ENCODE assay signal across 9 cellular contexts in genomic region chr3:42572278-42572677, GRCh38. TPM values are rescaled to one million over a fixed set of nuclear protein-coding genes. Genes with fewer than 3 reads are reported as not detected.
DNase-seq lines count a peak whose midpoint lies in the region; ATAC-seq, FAIRE-seq and TF ChIP-seq lines count a peak whose summit lies in the region.
"Had no signal": no experiment of that assay in that cellular context is flagged by ENCODE, and none has a peak within 500 bp of the region (broad histone marks: within the 10 kb centered on the region; RNA-seq: fewer than 3 reads in every experiment).

No MANE protein-coding gene starts in this region.

- 0 out of 2 replicates have a peak, but pooled peaks cover 3% of the 10 kb centered on the region for H3K9me1 ChIP-seq in IMR-90 (ENCODE audit: insufficient read depth, low read length)

- no peak overlapping the region for H4K8ac ChIP-seq in IMR-90 (ENCODE audit: low read depth in 2 of 2, low read length in 2 of 2)

- no peaks in the 10 kb centered on the region for H3K4me1 ChIP-seq in IMR-90 (ENCODE audit: control insufficient read depth, insufficient read depth, low read length)

- no peak overlapping the region for H3K14ac ChIP-seq in IMR-90 (replicated peaks; ENCODE audit: low read depth, low read length)

- H2BK20ac ChIP-seq in IMR-90 (ENCODE audit: low read depth, low read length) = no peak overlapping the region

- CTCF ChIA-PET in IMR-90 (lab: Yijun Ruan, JAX) = interaction anchor here (0.6 kb wide), 2 partner anchors 49 to 551 kb away, joined by 3 to 8 read pairs; no protein-coding TSS in a partner anchor
- CTCF ChIA-PET in activated CD8-positive, alpha-beta T cell treated with anti-CD3 and anti-CD28 coated beads for 36 hours (lab: Charles Lee) = interaction anchor here (1.2 to 1.6 kb wide), 7 partner anchors 10 to 172 kb away, joined by 3 to 6 read pairs (median 4); partner anchors contain the start of gene SEC22C

- H2BK120ac ChIP-seq in IMR-90 (ENCODE audit: low read depth, low read length) = no peak overlapping the region

- no peak overlapping the region for H2AK5ac ChIP-seq in IMR-90 (ENCODE audit: low read depth, low read length)

- H2AK9ac ChIP-seq in IMR-90 (replicated peaks; ENCODE audit: low read depth, low read length, poor library complexity) = no peak overlapping the region

- dilution Hi-C loops in IMR-90 (cut with HindIII; ENCODE audit: low sequenced_read_pairs, unreplicated experiment) = no loop called here

- no peak overlapping the region for H3K27ac ChIP-seq in IMR-90 (ENCODE audit: insufficient read depth, low read length)

- H3K9ac ChIP-seq in IMR-90 (ENCODE audit: low read depth, low read length) = no peak overlapping the region

- no TSS peak for BruUV-seq in IMR-90 (replicated peaks; lab: Mats Ljungman, UMichigan)

- H3K9me3 Mint-ChIP-seq in activated CD8-positive, alpha-beta T cell treated with anti-CD3 and anti-CD28 coated beads for 36 hours = peaks cover 17% of the 10 kb centered on the region
- H3K9me3 Mint-ChIP-seq: central memory CD8-positive, alpha-beta T cell had no signal

- no peak for TF ChIP-seq POLR2A in IMR-90 (IDR thresholded peaks at IDR 0.05; ENCODE audit: low read depth, low read length)

- no peak overlapping the region for H3K27ac Mint-ChIP-seq in activated CD8-positive, alpha-beta T cell treated with anti-CD3 and anti-CD28 coated beads for 36 hours

- in situ Hi-C loops in IMR-90 (cut with MboI; ENCODE audit: low sequenced_read_pairs) = no loop called here

- H3K4me1 Mint-ChIP-seq in activated CD8-positive, alpha-beta T cell treated with anti-CD3 and anti-CD28 coated beads for 36 hours (ENCODE audit: low read depth) = peaks cover 16% of the 10 kb centered on the region

- no peak overlapping the region for H2AFZ ChIP-seq in IMR-90 (replicated peaks; ENCODE audit: low read length, poor library complexity)

- H3K23ac ChIP-seq in IMR-90 (ENCODE audit: low read depth, low read length) = no peak overlapping the region

- DNase-seq in Right ventricle myocardium inferior (ENCODE audit: missing footprints) = no peak
- no peak for DNase-seq in cardiac septum (ENCODE audit: low spot score)
- peak; percentile 31 for DNase-seq in IMR-90
- peak; percentile 23 for DNase-seq in activated CD8-positive, alpha-beta T cell treated with anti-CD3 and anti-CD28 coated beads for 36 hours
- DNase-seq in iPS DF 19.7 (ENCODE audit: low read depth, low spot score) = peak; percentile 47
- peak; percentile 60 for DNase-seq in urothelium cell line (ENCODE audit: low spot score)
- DNase-seq in cerebellum (ENCODE audit: low spot score) = no peak

- no peak overlapping the region for H3K4me3 Mint-ChIP-seq in activated CD8-positive, alpha-beta T cell treated with anti-CD3 and anti-CD28 coated beads for 36 hours
- H3K4me3 Mint-ChIP-seq: central memory CD8-positive, alpha-beta T cell had no signal

- H4K20me1 ChIP-seq in IMR-90 (ENCODE audit: insufficient read depth, low read length) = peaks cover 9% of the 10 kb centered on the region

- peak; percentile 50 for TF ChIP-seq CTCF in IMR-90 (conservative IDR thresholded peaks at IDR 0.05; ENCODE audit: low read depth, low read length)
- TF ChIP-seq CTCF in activated CD8-positive, alpha-beta T cell treated with anti-CD3 and anti-CD28 coated beads for 36 hours (IDR thresholded peaks at IDR 0.05) = peak; percentile 22

- H2BK15ac ChIP-seq in IMR-90 (ENCODE audit: low read depth, low read length) = no peak overlapping the region

- H3K9me3 ChIP-seq in IMR-90 (ENCODE audit: control insufficient read depth, insufficient read depth, low read length) = no peaks in the 10 kb centered on the region

- no peak overlapping the region for H3K4ac ChIP-seq in IMR-90 (ENCODE audit: low read depth, low read length)

- H3K56ac ChIP-seq in IMR-90 (ENCODE audit: extremely low read depth, insufficient read depth, low read length) = no peak overlapping the region

- intact Hi-C loops in Right ventricle myocardium inferior (cut with DNase I) = no loop called here
- intact Hi-C loops in cardiac septum (cut with DNase I) = no loop called here
- intact Hi-C loops in IMR-90 (cut with micrococcal nuclease) = no loop called here
- intact Hi-C loops in activated CD8-positive, alpha-beta T cell treated with anti-CD3 and anti-CD28 coated beads for 36 hours (cut with micrococcal nuclease) = no loop called here

- POLR2A ChIA-PET in IMR-90 (lab: Charles Lee; ENCODE audit: unreplicated experiment) = no interaction called here
- POLR2A ChIA-PET in activated CD8-positive, alpha-beta T cell treated with anti-CD3 and anti-CD28 coated beads for 36 hours (lab: Charles Lee) = no interaction called here

- H3K27me3 ChIP-seq in IMR-90 (ENCODE audit: control insufficient read depth, insufficient read depth, low read length) = no peaks in the 10 kb centered on the region

- peaks cover 17% of the 10 kb centered on the region for H3K36me3 ChIP-seq in IMR-90 (ENCODE audit: control insufficient read depth, insufficient read depth, low read length)

- no peaks in the 10 kb centered on the region for H3K27me3 Mint-ChIP-seq in activated CD8-positive, alpha-beta T cell treated with anti-CD3 and anti-CD28 coated beads for 36 hours
- H3K27me3 Mint-ChIP-seq: central memory CD8-positive, alpha-beta T cell had no signal

- no peak overlapping the region for H4K5ac ChIP-seq in IMR-90 (ENCODE audit: low read depth, low read length)

- H3K79me1 ChIP-seq in IMR-90 (ENCODE audit: low read depth in 1 of 2, low read length in 2 of 2) = peaks cover 36 to 38% of the 10 kb centered on the region in 2 experiments

- H3K4me2 ChIP-seq in IMR-90 (ENCODE audit: low read depth, low read length) = no peak overlapping the region

- peaks cover 43% of the 10 kb centered on the region for H3K36me3 Mint-ChIP-seq in activated CD8-positive, alpha-beta T cell treated with anti-CD3 and anti-CD28 coated beads for 36 hours (ENCODE audit: low read depth)

- no peak overlapping the region for H4K91ac ChIP-seq in IMR-90 (ENCODE audit: insufficient read depth, low read depth, low read length)

- no peak overlapping the region for H3K4me3 ChIP-seq in IMR-90 (ENCODE audit: insufficient read depth, low read depth, low read length)

- no peak for FAIRE-seq in urothelium cell line (lab: Jason Lieb, UNC)

- H2BK5ac ChIP-seq in IMR-90 (ENCODE audit: low read depth, low read length, poor library complexity, severe bottlenecking) = no peak overlapping the region

- no peak overlapping the region for H3K18ac ChIP-seq in IMR-90 (ENCODE audit: low read depth, low read length)

- WGBS in IMR-90 (ENCODE audit: extremely low coverage in 2 of 2, insufficient read length in 1 of 2), 2 experiments = no CpG with 5 or more reads among the region's 3 CpGs

- ATAC-seq in Right ventricle myocardium inferior (peak; percentile 62), IMR-90 (ENCODE audit: low read depth) (peak; percentile 88), GM21786 (IDR thresholded peaks at IDR 0.05; ENCODE audit: unreplicated experiment) (no peak)
- peak; percentile 72 for ATAC-seq in activated CD8-positive, alpha-beta T cell treated with anti-CD3 and anti-CD28 coated beads for 36 hours

- peak; percentile 58 for TF ChIP-seq RAD21 in IMR-90 (IDR thresholded peaks at IDR 0.05; ENCODE audit: low read length)

TF ChIP-seq in IMR-90, 13 proteins besides CTCF, POLR2A, EP300 and RAD21:
- TF ChIP-seq SMC3 (IDR thresholded peaks at IDR 0.05; ENCODE audit: low read depth, low read length) = peak; percentile 34; the same call in 1 of the 2 replicates
- 0 out of 2 replicates have a peak, but pooled peaks have one; percentile 45 for TF ChIP-seq MAZ (IDR thresholded peaks at IDR 0.05; ENCODE audit: borderline replicate concordance, low read depth, low read length)
- no peak for TF ChIP-seq CHD1 (IDR thresholded peaks at IDR 0.05; ENCODE audit: low read depth, low read length)
- TF ChIP-seq MAFK (IDR thresholded peaks at IDR 0.05; ENCODE audit: low read depth, low read length) = no peak

RNA-seq across cellular contexts. Expression of gene SEC22C, which starts 9.5 kb away (rescaled TPM):
- total RNA-seq in Right ventricle myocardium inferior (23.9 TPM), cardiac septum (31.5 TPM), IMR-90 (2012; rRNA removed) (43.9 and 46.9 TPM in 2 replicates), cerebellum (50.9 TPM)
- 19.9 and 24.0 TPM in 2 replicates for polyA plus RNA-seq in IMR-90 (2012; rRNA removed)
- polyA plus RNA-seq in IMR-90 (2012; cell fraction: cytosol; rRNA removed) = 11.0 and 11.6 TPM in 2 replicates
- 8.1 and 22.9 TPM in 2 replicates for polyA plus RNA-seq in IMR-90 (2012; cell fraction: nucleus; rRNA removed; ENCODE audit: low replicate concordance)
- total RNA-seq in activated CD8-positive, alpha-beta T cell treated with anti-CD3 and anti-CD28 coated beads for 36 hours = 10 to 100 TPM; 35.0 to 35.7 TPM

RNA-seq across cellular contexts. Expression of gene SS18L2, which starts 18.4 kb away (rescaled TPM):
- total RNA-seq in Right ventricle myocardium inferior (9.7 TPM), cardiac septum (9.6 TPM), IMR-90 (2012; rRNA removed) (19.4 and 23.6 TPM in 2 replicates), cerebellum (15.6 TPM)
- 14.9 and 18.7 TPM in 2 replicates for polyA plus RNA-seq in IMR-90 (2012; rRNA removed)
- 6.4 and 6.7 TPM in 2 replicates for polyA plus RNA-seq in IMR-90 (2012; cell fraction: cytosol; rRNA removed)
- polyA plus RNA-seq in IMR-90 (2012; cell fraction: nucleus; rRNA removed; ENCODE audit: low replicate concordance) = 1.5 and 10.1 TPM in 2 replicates
- total RNA-seq in activated CD8-positive, alpha-beta T cell treated with anti-CD3 and anti-CD28 coated beads for 36 hours = 10 to 100 TPM; 56.9 to 59.6 TPM

RNA-seq across cellular contexts. Expression of gene NKTR, which starts 28.2 kb away (rescaled TPM):
- total RNA-seq in Right ventricle myocardium inferior = 21.2 TPM
- 35.1 TPM for total RNA-seq in cardiac septum
- 24.0 and 51.4 TPM in 2 replicates for total RNA-seq in IMR-90 (2012; rRNA removed)
- polyA plus RNA-seq in IMR-90 (2012; rRNA removed) = 20.0 and 30.7 TPM in 2 replicates
- polyA plus RNA-seq in IMR-90 (2012; cell fraction: cytosol; rRNA removed) = 1.4 and 2.1 TPM in 2 replicates
- 15.7 and 154 TPM in 2 replicates for polyA plus RNA-seq in IMR-90 (2012; cell fraction: nucleus; rRNA removed; ENCODE audit: low replicate concordance)
- total RNA-seq in activated CD8-positive, alpha-beta T cell treated with anti-CD3 and anti-CD28 coated beads for 36 hours = 10 to 100 TPM; 63.4 to 65.9 TPM
- total RNA-seq in cerebellum = 259 TPM

Comparison
In these comparisons a context has a peak if more than half of its experiments do, and no peak if none do; other contexts are left out.
1. DNase-seq: peak in IMR-90 (single experiment), activated CD8-positive, alpha-beta T cell treated with anti-CD3 and anti-CD28 coated beads for 36 hours (single experiment), iPS DF 19.7 (single experiment) and urothelium cell line (single experiment); none in Right ventricle myocardium inferior (single experiment), cardiac septum (single experiment) and cerebellum (single experiment).